Comparison of ENCODE assay signal across 16 cellular contexts in the genomic region with DNA sequence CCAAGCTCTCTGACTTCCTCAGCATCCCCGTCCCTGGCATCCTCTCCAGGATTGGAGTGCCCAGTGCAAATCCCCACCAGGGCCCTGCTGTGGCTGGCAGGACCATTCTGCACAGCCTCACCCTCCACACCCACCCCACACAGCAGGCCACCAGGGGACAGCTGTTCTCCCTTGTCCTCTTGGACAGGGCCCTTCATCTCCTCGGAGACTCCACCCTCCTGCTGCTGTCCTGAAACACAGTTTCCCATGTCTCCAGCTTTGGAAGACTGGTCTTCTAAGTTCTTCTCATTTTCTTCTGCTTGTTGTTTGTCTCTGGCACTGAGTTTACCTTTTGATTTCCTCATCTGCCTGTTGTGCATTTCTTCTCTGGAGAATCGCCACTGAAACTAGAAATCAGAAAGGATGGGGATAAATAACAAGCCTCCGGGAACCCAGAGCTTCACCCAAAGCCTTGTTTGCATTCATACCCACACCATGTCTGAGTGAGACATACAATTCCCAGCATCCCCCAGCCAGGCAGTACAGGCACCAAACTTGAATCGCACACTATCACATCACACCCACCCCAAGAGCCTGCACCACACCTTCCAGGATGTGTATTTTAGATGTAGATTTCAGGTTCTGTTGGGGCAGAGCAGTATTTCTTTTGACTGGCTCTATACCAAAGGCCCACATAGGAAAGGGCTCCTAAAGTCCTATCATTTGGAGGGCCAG. TPM values are rescaled to one million over a fixed set of nuclear protein-coding genes. Genes with fewer than 3 reads are reported as not detected.
DNase-seq lines count a peak whose midpoint lies in the region; ATAC-seq lines count a peak whose summit lies in the region.
"Had no signal": no experiment of that assay in that cellular context is flagged by ENCODE, and none has a peak within 500 bp of the region (broad histone marks: within the 10 kb centered on the region; RNA-seq: fewer than 3 reads in every experiment).

No MANE protein-coding gene starts in this region.

- ATAC-seq in stimulated activated naive CD8-positive, alpha-beta T cell treated with anti-CD3 and anti-CD28 coated beads, Interleukin-15, Interleukin-2, amounts not matched to agents 100 U/mL and 50 U/mL, for 24 hours = no peak
- ATAC-seq in activated CD8-positive, alpha-beta T cell treated with anti-CD3 and anti-CD28 coated beads, Interleukin-2, amount 10 ng/mL, durations not matched to agents 7 days and 5 days = no peak
- ATAC-seq: left colon had no signal

- peaks cover 98% of the 10 kb centered on the region for H3K4me1 Mint-ChIP-seq in stimulated activated naive CD8-positive, alpha-beta T cell treated with anti-CD3 and anti-CD28 coated beads, Interleukin-15, Interleukin-2, amounts not matched to agents 100 ng/mL and 50 ng/mL, for 24 hours (ENCODE audit: low read depth)
- peaks cover 90% of the 10 kb centered on the region for H3K4me1 Mint-ChIP-seq in activated CD8-positive, alpha-beta T cell treated with anti-CD3 and anti-CD28 coated beads, Interleukin-2, amount 10 ng/mL, durations not matched to agents 7 days and 5 days (ENCODE audit: low read depth)

- POLR2A ChIA-PET in activated CD8-positive, alpha-beta T cell treated with anti-CD3 and anti-CD28 coated beads, Interleukin-2, amount 10 ng/mL, durations not matched to agents 7 days and 5 days (lab: Charles Lee) = interaction anchor here (0.7 to 3.3 kb wide), 7 partner anchors 7 to 200 kb away, joined by 3 to 18 read pairs (median 6); a partner anchor contains a TSS

- no peak for DNase-seq in stimulated activated naive CD8-positive, alpha-beta T cell treated with anti-CD3 and anti-CD28 coated beads, Interleukin-15, Interleukin-2, amounts not matched to agents 100 U/mL and 50 U/mL, for 24 hours
- DNase-seq in activated CD8-positive, alpha-beta T cell treated with anti-CD3 and anti-CD28 coated beads, Interleukin-2, amount 10 ng/mL, durations not matched to agents 7 days and 5 days = no peak
- DNase-seq in myocyte (ENCODE audit: low read depth) (peak; percentile 78), T-helper 9 cell (no peak), G401 (ENCODE audit: low spot score) (no peak)
- DNase-seq in stimulated activated CD4-positive, alpha-beta T cell treated with anti-CD3 and anti-CD28 coated beads, Interleukin-2, amount 100 ng/mL, for 48 hours = no peak
- DNase-seq: activated CD4-positive, CD25-positive, alpha-beta regulatory T cell; amniotic stem cell; dorsolateral prefrontal cortex; left colon; NCI-H1092; NCI-H526; SHP77; stomach had no signal

- H3K36me3 Mint-ChIP-seq in stimulated activated naive CD8-positive, alpha-beta T cell treated with anti-CD3 and anti-CD28 coated beads, Interleukin-15, Interleukin-2, amounts not matched to agents 100 ng/mL and 50 ng/mL, for 24 hours (ENCODE audit: low read depth) = peaks cover 76% of the 10 kb centered on the region
- H3K36me3 Mint-ChIP-seq in activated CD8-positive, alpha-beta T cell treated with anti-CD3 and anti-CD28 coated beads, Interleukin-2, amount 10 ng/mL, durations not matched to agents 7 days and 5 days (ENCODE audit: low read depth) = peaks cover 97% of the 10 kb centered on the region

- in situ Hi-C loops in G401 (cut with HindIII; ENCODE audit: low sequenced_read_pairs) = no loop called here

- CTCF ChIA-PET in activated CD8-positive, alpha-beta T cell treated with anti-CD3 and anti-CD28 coated beads, Interleukin-2, amount 10 ng/mL, durations not matched to agents 7 days and 5 days (lab: Charles Lee) = interaction anchor here (1.1 to 12.3 kb wide), 6 partner anchors 12 to 49 kb away, joined by 3 to 264 read pairs (median 40); a partner anchor contains a TSS

- no peak overlapping the region for H3K4me3 Mint-ChIP-seq in stimulated activated naive CD8-positive, alpha-beta T cell treated with anti-CD3 and anti-CD28 coated beads, Interleukin-15, Interleukin-2, amounts not matched to agents 100 ng/mL and 50 ng/mL, for 24 hours
- peak overlapping the region; percentile 0 for H3K4me3 Mint-ChIP-seq in activated CD8-positive, alpha-beta T cell treated with anti-CD3 and anti-CD28 coated beads, Interleukin-2, amount 10 ng/mL, durations not matched to agents 7 days and 5 days
- H3K4me3 Mint-ChIP-seq: mesothelial cell of epicardium had no signal

- peak overlapping the region; percentile 85 for H3K27ac Mint-ChIP-seq in stimulated activated naive CD8-positive, alpha-beta T cell treated with anti-CD3 and anti-CD28 coated beads, Interleukin-15, Interleukin-2, amounts not matched to agents 100 ng/mL and 50 ng/mL, for 24 hours
- H3K27ac Mint-ChIP-seq in activated CD8-positive, alpha-beta T cell treated with anti-CD3 and anti-CD28 coated beads, Interleukin-2, amount 10 ng/mL, durations not matched to agents 7 days and 5 days = peak overlapping the region; percentile 77
- H3K27ac Mint-ChIP-seq: mesothelial cell of epicardium had no signal

- no peaks in the 10 kb centered on the region for H3K27me3 Mint-ChIP-seq in stimulated activated naive CD8-positive, alpha-beta T cell treated with anti-CD3 and anti-CD28 coated beads, Interleukin-15, Interleukin-2, amounts not matched to agents 100 ng/mL and 50 ng/mL, for 24 hours
- no peaks in the 10 kb centered on the region for H3K27me3 Mint-ChIP-seq in activated CD8-positive, alpha-beta T cell treated with anti-CD3 and anti-CD28 coated beads, Interleukin-2, amount 10 ng/mL, durations not matched to agents 7 days and 5 days (ENCODE audit: low read depth)

- no peaks in the 10 kb centered on the region for H3K9me3 Mint-ChIP-seq in stimulated activated naive CD8-positive, alpha-beta T cell treated with anti-CD3 and anti-CD28 coated beads, Interleukin-15, Interleukin-2, amounts not matched to agents 100 ng/mL and 50 ng/mL, for 24 hours
- H3K9me3 Mint-ChIP-seq in activated CD8-positive, alpha-beta T cell treated with anti-CD3 and anti-CD28 coated beads, Interleukin-2, amount 10 ng/mL, durations not matched to agents 7 days and 5 days (ENCODE audit: insufficient read depth) = no peaks in the 10 kb centered on the region
- H3K9me3 Mint-ChIP-seq: mesothelial cell of epicardium had no signal

RNA-seq across cellular contexts. Expression of a gene that starts 52.0 kb away (rescaled TPM):
- 10 to 100 TPM; 68.2 to 69.1 TPM for total RNA-seq in activated CD8-positive, alpha-beta T cell treated with anti-CD3 and anti-CD28 coated beads, Interleukin-2, amount 10 ng/mL, durations not matched to agents 7 days and 5 days
- total RNA-seq in myocyte = 9.3 and 12.9 TPM in 2 replicates
- 4.3 TPM for polyA plus RNA-seq in myocyte (2012)
- 10.8 and 14.8 TPM in 2 replicates for total RNA-seq in G401 (2014; rRNA removed; shearing (Covaris generic))

RNA-seq across cellular contexts. Expression of a gene that starts 52.3 kb away (rescaled TPM):
- total RNA-seq in activated CD8-positive, alpha-beta T cell treated with anti-CD3 and anti-CD28 coated beads, Interleukin-2, amount 10 ng/mL, durations not matched to agents 7 days and 5 days = 10 to 100 TPM; 18.2 to 20.5 TPM
- 27.3 and 29.9 TPM in 2 replicates for total RNA-seq in myocyte
- 13.6 TPM for polyA plus RNA-seq in myocyte (2012)
- 14.2 and 16.5 TPM in 2 replicates for total RNA-seq in G401 (2014; rRNA removed; shearing (Covaris generic))
